Comparison of ENCODE assay signal across 13 cellular contexts in genomic region chr2:233355916-233356315, GRCh38. TPM values are rescaled to one million over a fixed set of nuclear protein-coding genes. Genes with fewer than 3 reads are reported as not detected.
A peak's percentile ranks its signal among the peaks of the same experiment; 100 is the strongest.
DNase-seq lines count a peak whose midpoint lies in the region; ATAC-seq, FAIRE-seq and TF ChIP-seq lines count a peak whose summit lies in the region.
"Had no signal": no experiment of that assay in that cellular context is flagged by ENCODE, and none has a peak within 500 bp of the region (broad histone marks: within the 10 kb centered on the region; RNA-seq: fewer than 3 reads in every experiment).

No MANE protein-coding gene starts in this region.

- ATAC-seq in HCT116 (no peak), natural killer cell (no peak)

- no peak for FAIRE-seq in astrocyte (lab: Jason Lieb, UNC)
- FAIRE-seq: kidney had no signal

- TF ChIP-seq POLR2A in HCT116 (IDR thresholded peaks at IDR 0.05; ENCODE audit: borderline replicate concordance, extremely low read depth, insufficient read depth, insufficient read length) = no peak

- peaks cover 48 to 87% (median 58%) of the 10 kb centered on the region in 10 experiments for H3K4me1 ChIP-seq in BLaER1 treated with 17β-estradiol and CSF1 and Interleukin-3, amounts not matched to agents 10 nM and 100 nM
- H3K4me1 ChIP-seq in HCT116 (ENCODE audit: control insufficient read depth in 1 of 2, insufficient read depth in 2 of 2, low read length in 2 of 2) (peaks cover 22 to 43% of the 10 kb centered on the region in 2 experiments), astrocyte (ENCODE audit: insufficient read depth, low read length) (peaks cover 22% of the 10 kb centered on the region), neuronal stem cell (ENCODE audit: control insufficient read depth in 2 of 2, insufficient read depth in 1 of 2, low read depth in 1 of 2, low read length in 2 of 2) (peaks cover 9 to 10% of the 10 kb centered on the region in 2 donors), SJCRH30 (peaks cover 24% of the 10 kb centered on the region)

- H3K27me3 Mint-ChIP-seq in astrocyte (ENCODE audit: low read depth, unreplicated experiment) = no peaks in the 10 kb centered on the region
- no peaks in the 10 kb centered on the region for H3K27me3 Mint-ChIP-seq in natural killer cell (ENCODE audit: low read depth in 2 of 2)

- BruUV-seq in HCT116 (replicated peaks; lab: Mats Ljungman, UMichigan) = TSS peak; percentile 71

- peak overlapping the region; percentile 83 for H3K4me3 Mint-ChIP-seq in astrocyte (ENCODE audit: unreplicated experiment)
- H3K4me3 Mint-ChIP-seq in natural killer cell = peak overlapping the region; percentile 83

- H4K20me1 ChIP-seq in BLaER1 treated with 17β-estradiol and CSF1 and Interleukin-3, amounts not matched to agents 10 nM and 100 nM = peaks cover 0 to 34% (median 5%) of the 10 kb centered on the region in 11 experiments; a peak in 10 of 22 replicates
- H4K20me1 ChIP-seq in HCT116 (ENCODE audit: insufficient read depth) = no peaks in the 10 kb centered on the region; the same call in 1 of the 2 replicates
- H4K20me1 ChIP-seq in astrocyte (ENCODE audit: insufficient read depth, low read length) = peaks cover 49% of the 10 kb centered on the region

- H3K4me2 ChIP-seq in BLaER1 treated with 17β-estradiol and CSF1 and Interleukin-3, amounts not matched to agents 10 nM and 100 nM = peak overlapping the region; percentile 85 to 99 (median 97)
- H3K4me2 ChIP-seq in HCT116 (ENCODE audit: low read length) (peak overlapping the region; percentile 88), astrocyte (ENCODE audit: low read length) (peak overlapping the region; percentile 97), neuronal stem cell (ENCODE audit: insufficient read depth, low read length, poor library complexity, severe bottlenecking) (no peak overlapping the region)

- no peak overlapping the region for H2AK5ac ChIP-seq in neuronal stem cell (ENCODE audit: low read depth, low read length)

- no peak overlapping the region for H2BK12ac ChIP-seq in neuronal stem cell (ENCODE audit: low read length)

- no peak overlapping the region for H3K23ac ChIP-seq in neuronal stem cell (ENCODE audit: low read depth, low read length, poor library complexity)

- TF ChIP-seq CTCF in HCT116 (IDR thresholded peaks at IDR 0.05 in 2 of 3, conservative IDR thresholded peaks at IDR 0.05 in 1 of 3; ENCODE audit: borderline replicate concordance in 1 of 3, insufficient read depth in 1 of 3, low read depth in 2 of 3, low read length in 2 of 3) (no peak), astrocyte (IDR thresholded peaks at IDR 0.05; ENCODE audit: insufficient read depth, low read depth, low read length) (no peak), natural killer cell (IDR thresholded peaks at IDR 0.05) (no peak), foreskin fibroblast (IDR thresholded peaks at IDR 0.05; ENCODE audit: low read depth, low read length) (no peak)

- no peak overlapping the region for H4K91ac ChIP-seq in neuronal stem cell (ENCODE audit: low read depth, low read length, poor library complexity)

- H3K36me3 Mint-ChIP-seq in astrocyte (ENCODE audit: low read depth, unreplicated experiment) (peaks cover 5% of the 10 kb centered on the region), natural killer cell (no peaks in the 10 kb centered on the region)

- H2AFZ ChIP-seq in HCT116 (ENCODE audit: low read depth, low read length, poor library complexity, severe bottlenecking) = no peak overlapping the region
- no peak overlapping the region for H2AFZ ChIP-seq in astrocyte (ENCODE audit: low read depth, low read length)
- H2AFZ ChIP-seq in neuronal stem cell (ENCODE audit: low read length) = no peak overlapping the region

- peaks cover 22% of the 10 kb centered on the region for H3K4me1 Mint-ChIP-seq in astrocyte (ENCODE audit: low read depth, unreplicated experiment)
- H3K4me1 Mint-ChIP-seq in natural killer cell = peaks cover 67 to 76% of the 10 kb centered on the region in 2 donors

- H3K18ac ChIP-seq in neuronal stem cell (ENCODE audit: low read length) = no peak overlapping the region

- no peak overlapping the region for H2BK15ac ChIP-seq in neuronal stem cell (ENCODE audit: low read length)

- H4K8ac ChIP-seq in neuronal stem cell (ENCODE audit: low read depth, low read length) = no peak overlapping the region

- no peak overlapping the region for H2BK120ac ChIP-seq in neuronal stem cell (ENCODE audit: low read depth, low read length)

- H3K14ac ChIP-seq in neuronal stem cell (ENCODE audit: low read length) = no peak overlapping the region

- no peaks in the 10 kb centered on the region for H3K27me3 ChIP-seq in BLaER1 treated with 17β-estradiol and CSF1 and Interleukin-3, amounts not matched to agents 10 nM and 100 nM
- H3K27me3 ChIP-seq in HCT116 (ENCODE audit: insufficient read depth, low read length) = no peaks in the 10 kb centered on the region
- no peaks in the 10 kb centered on the region for H3K27me3 ChIP-seq in astrocyte (ENCODE audit: insufficient read depth, low read length)
- peaks cover 0 to 21% (median 13%) of the 10 kb centered on the region in 3 experiments for H3K27me3 ChIP-seq in neuronal stem cell (ENCODE audit: control insufficient read depth in 3 of 3, insufficient read depth in 3 of 3, low read depth in 1 of 3, low read length in 3 of 3)
- no peaks in the 10 kb centered on the region for H3K27me3 ChIP-seq in SJCRH30

- H3K9me3 Mint-ChIP-seq in astrocyte (ENCODE audit: unreplicated experiment) (peaks cover 3% of the 10 kb centered on the region), natural killer cell (no peaks in the 10 kb centered on the region)

- peak overlapping the region in 10 of 11 experiments; percentile 84 to 99 (median 90); a peak in 19 of 22 replicates for H3K27ac ChIP-seq in BLaER1 treated with 17β-estradiol and CSF1 and Interleukin-3, amounts not matched to agents 10 nM and 100 nM
- H3K27ac ChIP-seq in HCT116 (ENCODE audit: low read depth, low read length) = no peak overlapping the region
- H3K27ac ChIP-seq in astrocyte (ENCODE audit: low read depth, low read length) = no peak overlapping the region
- H3K27ac ChIP-seq in neuronal stem cell (replicated peaks; ENCODE audit: low read length) = no peak overlapping the region
- H3K27ac ChIP-seq in SJCRH30 = no peak overlapping the region

- no peaks in the 10 kb centered on the region for H3K9me2 ChIP-seq in HCT116 (ENCODE audit: insufficient read depth)

- POLR2A ChIA-PET in HCT116 (lab: Charles Lee) = no interaction called here

- H3K79me2 ChIP-seq in HCT116 (ENCODE audit: insufficient read depth, low read length) (peaks cover 61% of the 10 kb centered on the region), astrocyte (ENCODE audit: insufficient read depth, low read length) (peaks cover 58% of the 10 kb centered on the region)

- WGBS in neuronal stem cell (ENCODE audit: extremely low coverage in 2 of 2, insufficient read length in 2 of 2, insufficient replicate concordance in 1 of 2), 2 donors = no CpG with 5 or more reads among the region's 10 CpGs

- no peak overlapping the region for H2BK5ac ChIP-seq in neuronal stem cell (ENCODE audit: low read length)

- H3K9ac ChIP-seq in BLaER1 treated with 17β-estradiol and CSF1 and Interleukin-3, amounts not matched to agents 10 nM and 100 nM = peak overlapping the region; percentile 88 to 99 (median 94)
- H3K9ac ChIP-seq in HCT116 (ENCODE audit: low read length) (no peak overlapping the region), astrocyte (ENCODE audit: low read length) (no peak overlapping the region), neuronal stem cell (ENCODE audit: low read depth, low read length, poor library complexity) (no peak overlapping the region)

- peaks cover 6% of the 10 kb centered on the region for H3K79me1 ChIP-seq in neuronal stem cell (ENCODE audit: low read depth, low read length)

- H3K4ac ChIP-seq in neuronal stem cell (ENCODE audit: low read length) = no peak overlapping the region

- intact Hi-C loops in HCT116 (cut with micrococcal nuclease) (no loop called here), natural killer cell (cut with micrococcal nuclease) (loop anchor here (5.0 kb wide), 1 partner anchor 104 kb away; the partner anchor contains the start of gene ATG16L1)

- DNase-seq in HCT116 (ENCODE audit: low read depth, low spot score) = no peak
- no peak for DNase-seq in astrocyte (ENCODE audit: low read depth)
- no peak for DNase-seq in natural killer cell
- no peak for DNase-seq in H4 (ENCODE audit: low spot score)
- no peak for DNase-seq in neuronal stem cell (ENCODE audit: low spot score)
- no peak for DNase-seq in SJCRH30
- no peak for DNase-seq in foreskin fibroblast
- DNase-seq: EL, kidney, NCI-H1048, RPMI8226 had no signal

- RAD21 ChIA-PET in HCT116 (lab: Charles Lee; ENCODE audit: low non-redundant PET in 1 of 2, low total read pairs in 2 of 2, uncharacterized antibody in 2 of 2, unreplicated experiment in 2 of 2) = no interaction called here

- peak overlapping the region; percentile 82 to 99 (median 89) for H3K4me3 ChIP-seq in BLaER1 treated with 17β-estradiol and CSF1 and Interleukin-3, amounts not matched to agents 10 nM and 100 nM
- H3K4me3 ChIP-seq in HCT116 (replicated peaks in 1 of 2; ENCODE audit: low read depth in 1 of 2, low read length in 2 of 2) (peak overlapping the region; percentile 65 to 82), astrocyte (ENCODE audit: insufficient read depth, low read depth, low read length) (peak overlapping the region; percentile 70), neuronal stem cell (ENCODE audit: low read length in 2 of 2) (peak overlapping the region in 1 of 2 donors; percentile 65), SJCRH30 (no peak overlapping the region), foreskin fibroblast (ENCODE audit: low read depth in 1 of 2, low read length in 2 of 2) (no peak overlapping the region)

- no peak for TF ChIP-seq RAD21 in HCT116 (IDR thresholded peaks at IDR 0.05; ENCODE audit: low read depth)

- H3K27ac Mint-ChIP-seq in astrocyte (ENCODE audit: unreplicated experiment) (no peak overlapping the region), natural killer cell (peak overlapping the region; percentile 86 to 93)

- H3K9me3 ChIP-seq in BLaER1 treated with 17β-estradiol and CSF1 and Interleukin-3, amounts not matched to agents 10 nM and 100 nM (replicated peaks in 1 of 11) = peaks cover 0 to 6% (median 0%) of the 10 kb centered on the region in 11 experiments; a peak in 8 of 22 replicates
- H3K9me3 ChIP-seq in HCT116 (ENCODE audit: control insufficient read depth in 1 of 2, insufficient read depth in 1 of 2, low read depth in 1 of 2, low read length in 2 of 2) = no peaks in the 10 kb centered on the region
- H3K9me3 ChIP-seq in astrocyte (ENCODE audit: insufficient read depth, low read depth, low read length) = no peaks in the 10 kb centered on the region
- peaks cover 2 to 9% of the 10 kb centered on the region in 2 donors for H3K9me3 ChIP-seq in neuronal stem cell (replicated peaks in 1 of 2; ENCODE audit: control insufficient read depth in 2 of 2, insufficient read depth in 1 of 2, low read depth in 1 of 2, low read length in 2 of 2)
- no peaks in the 10 kb centered on the region for H3K9me3 ChIP-seq in SJCRH30 (replicated peaks)

- peaks cover 0 to 59% (median 42%) of the 10 kb centered on the region in 11 experiments; a peak in 18 of 22 replicates for H3K36me3 ChIP-seq in BLaER1 treated with 17β-estradiol and CSF1 and Interleukin-3, amounts not matched to agents 10 nM and 100 nM
- H3K36me3 ChIP-seq in HCT116 (ENCODE audit: control insufficient read depth in 1 of 2, insufficient read depth in 2 of 2, low read length in 2 of 2) = no peaks in the 10 kb centered on the region; a peak in 1 of 4 replicates
- no peaks in the 10 kb centered on the region for H3K36me3 ChIP-seq in astrocyte (ENCODE audit: insufficient read depth, low read length)
- H3K36me3 ChIP-seq in neuronal stem cell (replicated peaks in 1 of 2; ENCODE audit: control insufficient read depth in 2 of 2, insufficient read depth in 2 of 2, low read length in 2 of 2) = peaks cover 0 to 19% of the 10 kb centered on the region in 2 donors
- peaks cover 7% of the 10 kb centered on the region; the same call in 1 of the 2 replicates for H3K36me3 ChIP-seq in SJCRH30

- CTCF ChIA-PET in HCT116 (lab: Charles Lee) = no interaction called here

RNA-seq across cellular contexts. Expression of gene DGKD, which starts 1.6 kb away (rescaled TPM):
- total RNA-seq in HCT116 (2021; ENCODE audit: unreplicated experiment) (52.0 TPM), astrocyte (17.7 and 18.1 TPM in 2 replicates), natural killer cell (100 to 1,000 TPM; 299 to 456 (median 329) TPM)
- polyA plus RNA-seq in HCT116 (2012) = 35.3 and 48.1 TPM in 2 replicates
- 33.4 and 34.3 TPM in 2 replicates for total RNA-seq in H4 (2014; rRNA removed; shearing (Covaris generic))
- 15.2 TPM for polyA plus RNA-seq in neuronal stem cell (2013, experiment 1 of 2)
- 15.9 TPM for polyA plus RNA-seq in neuronal stem cell (2013, experiment 2 of 2)
- total RNA-seq in SJCRH30 (2014; rRNA removed; shearing (Covaris generic)) = 21.6 and 28.2 TPM in 2 replicates

RNA-seq across cellular contexts. Expression of gene SAG, which starts 48.3 kb away (rescaled TPM):
- total RNA-seq in HCT116 (2021; ENCODE audit: unreplicated experiment) (not detected), astrocyte (not detected in 2 replicates), natural killer cell (under 1 TPM; 0.11 to 0.33 (median 0.12) TPM)
- polyA plus RNA-seq in HCT116 (2012) = not detected in 2 replicates
- total RNA-seq in H4 (2014; rRNA removed; shearing (Covaris generic)) = not detected in 2 replicates
- polyA plus RNA-seq in neuronal stem cell (2013, experiment 1 of 2) = not detected
- polyA plus RNA-seq in neuronal stem cell (2013, experiment 2 of 2) = not detected
- total RNA-seq in SJCRH30 (2014; rRNA removed; shearing (Covaris generic)) = not detected in 2 replicates
- total RNA-seq: kidney, urinary bladder had no signal

Comparison
In these comparisons a context has a peak if more than half of its experiments do, and no peak if none do; other contexts are left out.
1. H3K27ac ChIP-seq: peak in BLaER1 treated with 17β-estradiol and CSF1 and Interleukin-3, amounts not matched to agents 10 nM and 100 nM (10 of 11); none in HCT116 (single experiment), astrocyte (single experiment), neuronal stem cell (single experiment) and SJCRH30 (single experiment).
2. H3K4me3 ChIP-seq: peak in BLaER1 treated with 17β-estradiol and CSF1 and Interleukin-3, amounts not matched to agents 10 nM and 100 nM (10 of 10), HCT116 (2 of 2) and astrocyte (single experiment); none in SJCRH30 (single experiment) and foreskin fibroblast (0 of 2).
3. H3K9ac ChIP-seq: peak in BLaER1 treated with 17β-estradiol and CSF1 and Interleukin-3, amounts not matched to agents 10 nM and 100 nM (11 of 11); none in HCT116 (single experiment), astrocyte (single experiment) and neuronal stem cell (single experiment).